Comparison of ENCODE assay signal across 15 cellular contexts in the genomic region with DNA sequence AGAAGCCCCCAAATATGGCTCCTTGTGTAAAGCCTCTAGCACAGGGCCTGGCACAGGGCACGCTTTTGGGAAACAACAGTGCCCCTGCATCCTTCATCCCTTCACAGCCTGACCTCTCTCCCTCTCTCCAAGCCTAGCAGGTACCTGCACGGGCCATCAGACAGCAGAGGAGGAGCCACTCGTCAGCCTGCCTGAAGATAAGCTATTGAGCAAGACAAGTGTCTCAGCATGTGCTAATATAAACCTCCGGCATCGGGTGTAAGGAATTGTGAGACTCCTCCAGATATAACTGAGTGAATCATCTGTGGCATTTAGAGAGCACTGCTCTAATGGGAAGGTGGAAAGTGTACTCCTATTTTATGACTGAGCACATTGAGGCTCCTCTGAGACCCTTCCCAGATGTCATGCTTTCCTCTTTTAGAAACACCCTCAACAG. TPM values are rescaled to one million over a fixed set of nuclear protein-coding genes. Genes with fewer than 3 reads are reported as not detected.
DNase-seq lines count a peak whose midpoint lies in the region; ATAC-seq, FAIRE-seq and TF ChIP-seq lines count a peak whose summit lies in the region.
"Had no signal": no experiment of that assay in that cellular context is flagged by ENCODE, and none has a peak within 500 bp of the region (broad histone marks: within the 10 kb centered on the region; RNA-seq: fewer than 3 reads in every experiment).

No MANE protein-coding gene starts in this region.

- no peak for TF ChIP-seq CTCF in mammary epithelial cell (conservative IDR thresholded peaks at IDR 0.05 in 1 of 2, IDR thresholded peaks at IDR 0.05 in 1 of 2; ENCODE audit: extremely low read depth in 1 of 2, insufficient read depth in 1 of 2, low read depth in 1 of 2, low read length in 2 of 2)
- no peak for TF ChIP-seq CTCF in HepG2 (CRISPR knock-in tag; IDR thresholded peaks at IDR 0.05)

- H3K36me3 ChIP-seq in mammary epithelial cell (ENCODE audit: insufficient read depth, low read length): no peaks in the 10 kb centered on the region
- H3K36me3 ChIP-seq in HepG2 (replicated peaks in 1 of 2; ENCODE audit: control insufficient read depth in 1 of 2, insufficient read depth in 2 of 2, low read length in 2 of 2): no peaks in the 10 kb centered on the region

- no peaks in the 10 kb centered on the region for H3K9me3 ChIP-seq in mammary epithelial cell (replicated peaks; ENCODE audit: insufficient read depth, low read length)
- no peaks in the 10 kb centered on the region for H3K9me3 ChIP-seq in HepG2 (ENCODE audit: low read length)
- H3K9me3 ChIP-seq: SK-N-SH, testis had no signal

- H3K4me2 ChIP-seq in mammary epithelial cell (ENCODE audit: insufficient read depth, low read depth, low read length): no peak overlapping the region
- H3K4me2 ChIP-seq in HepG2 (ENCODE audit: low read depth, low read length): no peak overlapping the region
- H3K4me2 ChIP-seq: SK-N-SH had no signal

- no peak overlapping the region for H3K4me3 Mint-ChIP-seq in stimulated activated effector memory CD8-positive, alpha-beta T cell treated with anti-CD3 and anti-CD28 coated beads, Interleukin-12 subunit alpha, Interleukin-12 subunit beta, amount 100 ng/mL, for 72 hours
- H3K4me3 Mint-ChIP-seq: activated CD4-positive, alpha-beta T cell treated with anti-CD3 and anti-CD28 coated beads for 36 hours had no signal

- TF ChIP-seq RAD21 in HepG2 (CRISPR knock-in tag; IDR thresholded peaks at IDR 0.05): no peak

- H3K4me1 ChIP-seq in mammary epithelial cell (ENCODE audit: insufficient read depth, low read length) (peaks cover 10% of the 10 kb centered on the region), HepG2 (ENCODE audit: insufficient read depth, low read length) (peaks cover 91% of the 10 kb centered on the region)
- H3K4me1 ChIP-seq: testis had no signal

- no peaks in the 10 kb centered on the region for H3K9me3 Mint-ChIP-seq in stimulated activated effector memory CD8-positive, alpha-beta T cell treated with anti-CD3 and anti-CD28 coated beads, Interleukin-12 subunit alpha, Interleukin-12 subunit beta, amount 100 ng/mL, for 72 hours
- H3K9me3 Mint-ChIP-seq: activated T-helper 2 cell treated with anti-CD3 and anti-CD28 coated beads, Interferon-gamma antibody, Interleukin-2, Interleukin-4, amounts not matched to agents 10 μg/mL and 5 μg/mL and 100 μg/mL, durations not matched to agents 14 hours and 24 hours and 36 hours had no signal

- H3K79me2 ChIP-seq in mammary epithelial cell (ENCODE audit: insufficient read depth, low read length) (no peaks in the 10 kb centered on the region), HepG2 (ENCODE audit: insufficient read depth, low read length) (no peaks in the 10 kb centered on the region)

- intact Hi-C loops in mammary epithelial cell (cut with micrococcal nuclease) (loop anchor here (5.0 kb wide), 1 partner anchor 73 kb away; no protein-coding TSS in a partner anchor), HepG2 (cut with micrococcal nuclease; ENCODE audit: unreplicated experiment) (loop anchor here (5.0 to 10.0 kb wide), 2 partner anchors 33 to 204 kb away; no protein-coding TSS in a partner anchor)

- no peak overlapping the region for H3K4me3 ChIP-seq in mammary epithelial cell (replicated peaks in 1 of 3; ENCODE audit: insufficient read depth in 1 of 3, low read depth in 2 of 3, low read length in 3 of 3)
- H3K4me3 ChIP-seq in HepG2 (replicated peaks in 1 of 3; ENCODE audit: insufficient read depth in 1 of 3, low read depth in 2 of 3, low read length in 3 of 3): no peak overlapping the region
- H3K4me3 ChIP-seq: testis had no signal

- in situ Hi-C loops in mammary epithelial cell (cut with MboI; ENCODE audit: low sequenced_read_pairs in 2 of 2): no loop called here
- in situ Hi-C loops in HepG2 (cut with HindIII; ENCODE audit: extremely low pct_ligation_motif_present, low pct_unique_long_range_greater_than_20kb): loop anchor here (5.0 kb wide), 1 partner anchor 73 kb away; no protein-coding TSS in a partner anchor

- CTCF ChIA-PET in mammary epithelial cell (lab: Charles Lee; ENCODE audit: low non-redundant PET): no interaction called here
- CTCF ChIA-PET in HepG2 (lab: Yijun Ruan, JAX; ENCODE audit: low intra/inter-chr PET ratio, low total read pairs): no interaction called here

- H2AFZ ChIP-seq in mammary epithelial cell (ENCODE audit: low read depth, low read length) (no peak overlapping the region), HepG2 (ENCODE audit: low read length) (no peak overlapping the region)

- H3K27me3 ChIP-seq in mammary epithelial cell (ENCODE audit: insufficient read depth, low read length) (no peaks in the 10 kb centered on the region), HepG2 (ENCODE audit: control insufficient read depth in 1 of 2, insufficient read depth in 2 of 2, low read length in 2 of 2) (no peaks in the 10 kb centered on the region)
- H3K27me3 ChIP-seq: testis had no signal

- H3K36me3 Mint-ChIP-seq in stimulated activated effector memory CD8-positive, alpha-beta T cell treated with anti-CD3 and anti-CD28 coated beads, Interleukin-12 subunit alpha, Interleukin-12 subunit beta, amount 100 ng/mL, for 72 hours: no peaks in the 10 kb centered on the region

- no TSS peak for BruUV-seq in mammary epithelial cell (replicated peaks; lab: Mats Ljungman, UMichigan)
- no TSS peak for BruUV-seq in HepG2 (replicated peaks; lab: Mats Ljungman, UMichigan)

- H3K4me1 Mint-ChIP-seq in stimulated activated effector memory CD8-positive, alpha-beta T cell treated with anti-CD3 and anti-CD28 coated beads, Interleukin-12 subunit alpha, Interleukin-12 subunit beta, amount 100 ng/mL, for 72 hours: peaks cover 5% of the 10 kb centered on the region
- H3K4me1 Mint-ChIP-seq: activated CD4-positive, alpha-beta T cell treated with anti-CD3 and anti-CD28 coated beads for 36 hours had no signal

- TF ChIP-seq EP300 in HepG2 (IDR thresholded peaks at IDR 0.05; ENCODE audit: low read depth in 2 of 2, low read length in 2 of 2): no peak
- TF ChIP-seq EP300 in HepG2 (CRISPR knock-in tag; IDR thresholded peaks at IDR 0.05; ENCODE audit: borderline replicate concordance): no peak

- WGBS in mammary epithelial cell (ENCODE audit: low coverage, missing lambda C conversion rate): 33% methylated on average over 5 of the region's 5 CpGs
- WGBS in HepG2 (ENCODE audit: low lambda C conversion rate): 46% methylated on average over 5 of the region's 5 CpGs

- no peak overlapping the region for H3K9ac ChIP-seq in mammary epithelial cell (ENCODE audit: insufficient read depth, low read length)
- H3K9ac ChIP-seq in HepG2 (ENCODE audit: insufficient read depth, low read depth, low read length): no peak overlapping the region
- H3K9ac ChIP-seq: SK-N-SH had no signal

- H4K20me1 ChIP-seq in mammary epithelial cell (ENCODE audit: insufficient read depth, low read length) (no peaks in the 10 kb centered on the region), HepG2 (ENCODE audit: insufficient read depth, low read length) (no peaks in the 10 kb centered on the region)

- POLR2A ChIA-PET in HepG2 (lab: Yijun Ruan, JAX): no interaction called here

- dilution Hi-C loops in mammary epithelial cell (cut with HindIII; ENCODE audit: low sequenced_read_pairs): no loop called here

- no peak for ATAC-seq in HepG2
- ATAC-seq in GM18511 (IDR thresholded peaks at IDR 0.05; ENCODE audit: unreplicated experiment): no peak
- no peak for ATAC-seq in left lobe of liver
- no peak for ATAC-seq in GM21528 (IDR thresholded peaks at IDR 0.05; ENCODE audit: low FRiP score, unreplicated experiment)
- ATAC-seq in stimulated activated effector memory CD8-positive, alpha-beta T cell treated with anti-CD3 and anti-CD28 coated beads, Interleukin-12 subunit alpha, Interleukin-12 subunit beta, amount 100 ng/mL, for 72 hours: no peak
- ATAC-seq: activated CD4-positive, alpha-beta T cell treated with anti-CD3 and anti-CD28 coated beads for 36 hours had no signal

- H3K27ac Mint-ChIP-seq in stimulated activated effector memory CD8-positive, alpha-beta T cell treated with anti-CD3 and anti-CD28 coated beads, Interleukin-12 subunit alpha, Interleukin-12 subunit beta, amount 100 ng/mL, for 72 hours: no peak overlapping the region
- H3K27ac Mint-ChIP-seq: activated CD4-positive, alpha-beta T cell treated with anti-CD3 and anti-CD28 coated beads for 36 hours; activated T-helper 2 cell treated with anti-CD3 and anti-CD28 coated beads, Interferon-gamma antibody, Interleukin-2, Interleukin-4, amounts not matched to agents 10 μg/mL and 5 μg/mL and 100 μg/mL, durations not matched to agents 14 hours and 24 hours and 36 hours had no signal

- FAIRE-seq in HTR-8/SVneo (lab: Jason Lieb, UNC): peak; percentile 52
- FAIRE-seq in HepG2 (lab: Jason Lieb, UNC): peak; percentile 15
- FAIRE-seq: frontal cortex had no signal

- H3K27ac ChIP-seq in mammary epithelial cell (ENCODE audit: insufficient read depth, low read depth, low read length) (no peak overlapping the region), HepG2 (ENCODE audit: extremely low read length, insufficient read depth, low read length) (no peak overlapping the region)
- H3K27ac ChIP-seq: testis had no signal

- DNase-seq in AG08395 (ENCODE audit: low spot score): peak; percentile 73
- peak; percentile 86 for DNase-seq in HTR-8/SVneo (ENCODE audit: insufficient read length, low spot score)
- DNase-seq in mammary epithelial cell: peak; percentile 89
- DNase-seq in HepG2 (ENCODE audit: low spot score): no peak
- no peak for DNase-seq in left lobe of liver (ENCODE audit: low spot score)
- no peak for DNase-seq in stimulated activated effector memory CD8-positive, alpha-beta T cell treated with anti-CD3 and anti-CD28 coated beads, Interleukin-12 subunit alpha, Interleukin-12 subunit beta, amount 100 ng/mL, for 72 hours (ENCODE audit: low spot score in 2 of 2)
- DNase-seq: activated CD4-positive, alpha-beta T cell treated with anti-CD3 and anti-CD28 coated beads for 36 hours; C1 segment of cervical spinal cord; NCI-H524; SK-N-SH; testis had no signal

- no peak for TF ChIP-seq POLR2A in HepG2 (IDR thresholded peaks at IDR 0.05; ENCODE audit: insufficient read depth in 1 of 2, low read depth in 2 of 2, low read length in 2 of 2)

RNA-seq across cellular contexts. Expression of gene TBX4, which starts 38.3 kb away (rescaled TPM):
- total RNA-seq in mammary epithelial cell: under 1 TPM in 1 of 2 donors, not detected in 1; 0.33 TPM
- 0.03 TPM for polyA plus RNA-seq in mammary epithelial cell
- not detected for polyA minus RNA-seq in mammary epithelial cell
- 0.86 and 1.1 TPM in 2 replicates for total RNA-seq in HepG2 (2016; rRNA removed; fragmentation: Illumina TruSeq; extraction: Trizol)
- total RNA-seq in HepG2 (2016; cell fraction: cytosol; rRNA removed; fragmentation: Illumina TruSeq; extraction: Trizol; ENCODE audit: low read depth): 0.10 and 0.35 TPM in 2 replicates
- 0.92 and 1.3 TPM in 2 replicates for total RNA-seq in HepG2 (2016; cell fraction: insoluble cytoplasmic fraction; rRNA removed; fragmentation: Illumina TruSeq; extraction: Trizol)
- 1.1 and 1.5 TPM in 2 replicates for total RNA-seq in HepG2 (2016; cell fraction: membrane; rRNA removed; fragmentation: Illumina TruSeq; extraction: Trizol)
- 1.1 and 1.3 TPM in 2 replicates for total RNA-seq in HepG2 (2016; cell fraction: nucleus; rRNA removed; fragmentation: Illumina TruSeq; extraction: Trizol)
- polyA plus RNA-seq in HepG2 (2011; rRNA removed): 0.11 and 0.17 TPM in 2 replicates
- polyA plus RNA-seq in HepG2 (2011; cell fraction: cytosol; rRNA removed): 0.05 and 0.09 TPM in 2 replicates
- 0.29 and 0.48 TPM in 2 replicates for polyA plus RNA-seq in HepG2 (2011; cell fraction: nucleus; rRNA removed)
- polyA plus RNA-seq in HepG2 (2012): 0.15 and 0.40 TPM in 2 replicates
- 0.14 and 0.16 TPM in 2 replicates for polyA plus RNA-seq in HepG2 (2016; cell fraction: cytosol; fragmentation: Illumina TruSeq; extraction: Trizol; ENCODE audit: low read depth)
- polyA plus RNA-seq in HepG2 (2016; cell fraction: insoluble cytoplasmic fraction; fragmentation: Illumina TruSeq; extraction: Trizol; ENCODE audit: low read depth): 1.2 and 1.7 TPM in 2 replicates
- 0.49 and 0.62 TPM in 2 replicates for polyA plus RNA-seq in HepG2 (2016; cell fraction: membrane; fragmentation: Illumina TruSeq; extraction: Trizol; ENCODE audit: low read depth)
- 1.8 and 2.4 TPM in 2 replicates for polyA plus RNA-seq in HepG2 (2016; cell fraction: nucleus; fragmentation: Illumina TruSeq; extraction: Trizol; ENCODE audit: insufficient read depth, low read depth)
- polyA minus RNA-seq in HepG2 (2011; rRNA and poly(A)+ RNA removed; ENCODE audit: low replicate concordance): not detected in 2 replicates
- not detected in 2 replicates for polyA minus RNA-seq in HepG2 (2011; cell fraction: cytosol; rRNA and poly(A)+ RNA removed)
- polyA minus RNA-seq in HepG2 (2011; cell fraction: nucleus; rRNA and poly(A)+ RNA removed): not detected in 2 replicates
- not detected for total RNA-seq in left lobe of liver
- total RNA-seq: activated CD4-positive, alpha-beta T cell treated with anti-CD3 and anti-CD28 coated beads for 36 hours; activated T-helper 2 cell treated with anti-CD3 and anti-CD28 coated beads, Interferon-gamma antibody, Interleukin-2, Interleukin-4, amounts not matched to agents 10 μg/mL and 5 μg/mL and 100 μg/mL, durations not matched to agents 14 hours and 24 hours and 36 hours; frontal cortex had no signal

Comparison
In these comparisons a context has a peak if more than half of its experiments do, and no peak if none do; other contexts are left out.
1. DNase-seq: peak in AG08395 (single experiment), HTR-8/SVneo (single experiment) and mammary epithelial cell (single experiment); none in HepG2 (single experiment), left lobe of liver (single experiment) and stimulated activated effector memory CD8-positive, alpha-beta T cell treated with anti-CD3 and anti-CD28 coated beads, Interleukin-12 subunit alpha, Interleukin-12 subunit beta, amount 100 ng/mL, for 72 hours (0 of 2).